In genomic region chr3:69948246-69948862, GRCh38 we compare ENCODE assay signal across 8 cellular contexts. TPM values are rescaled to one million over a fixed set of nuclear protein-coding genes. Genes with fewer than 3 reads are reported as not detected.
DNase-seq lines count a peak whose midpoint lies in the region; ATAC-seq and TF ChIP-seq lines count a peak whose summit lies in the region.

No MANE protein-coding gene starts in this region.

- no peak for ATAC-seq in stimulated activated effector memory CD8-positive, alpha-beta T cell treated with anti-CD3 and anti-CD28 coated beads, Interleukin-12 subunit alpha, Interleukin-12 subunit beta, amount 100 ng/mL, for 72 hours

- TF ChIP-seq CTCF in neural crest cell (conservative IDR thresholded peaks at IDR 0.05) (peak; percentile 86), GM13976 (IDR thresholded peaks at IDR 0.05; ENCODE audit: borderline replicate concordance, control extremely low read depth, extremely low read depth, insufficient read depth, missing control alignments) (no peak)

- DNase-seq in NCI-H2081 (lab: John Stamatoyannopoulos, UW) (peak; percentile 32 to 40), NCI-H2081 treated with DMSO at 0.1 percent for 48 hours (lab: John Stamatoyannopoulos, UW) (no peak), NCI-H2029 treated with DMSO at 0.1 percent for 48 hours (lab: John Stamatoyannopoulos, UW) (peak; percentile 6), dermis blood vessel endothelial cell (peak; percentile 69), neural crest cell (ENCODE audit: low read depth, low spot score) (no peak), GM13976 (ENCODE audit: low spot score) (no peak), cerebellum (ENCODE audit: low spot score) (no peak)
- DNase-seq in stimulated activated effector memory CD8-positive, alpha-beta T cell treated with anti-CD3 and anti-CD28 coated beads, Interleukin-12 subunit alpha, Interleukin-12 subunit beta, amount 100 ng/mL, for 72 hours (ENCODE audit: low spot score in 2 of 2): no peak

- H3K9me3 Mint-ChIP-seq in neural crest cell: no peaks in the 10 kb centered on the region
- H3K9me3 Mint-ChIP-seq in stimulated activated effector memory CD8-positive, alpha-beta T cell treated with anti-CD3 and anti-CD28 coated beads, Interleukin-12 subunit alpha, Interleukin-12 subunit beta, amount 100 ng/mL, for 72 hours: no peaks in the 10 kb centered on the region

- H3K27me3 Mint-ChIP-seq in neural crest cell (ENCODE audit: low read depth): peaks cover 12% of the 10 kb centered on the region

- no peak overlapping the region for H3K27ac Mint-ChIP-seq in neural crest cell (ENCODE audit: unreplicated experiment)
- no peak overlapping the region for H3K27ac Mint-ChIP-seq in stimulated activated effector memory CD8-positive, alpha-beta T cell treated with anti-CD3 and anti-CD28 coated beads, Interleukin-12 subunit alpha, Interleukin-12 subunit beta, amount 100 ng/mL, for 72 hours

- no peaks in the 10 kb centered on the region for H3K36me3 Mint-ChIP-seq in neural crest cell (ENCODE audit: low read depth)
- no peaks in the 10 kb centered on the region for H3K36me3 Mint-ChIP-seq in stimulated activated effector memory CD8-positive, alpha-beta T cell treated with anti-CD3 and anti-CD28 coated beads, Interleukin-12 subunit alpha, Interleukin-12 subunit beta, amount 100 ng/mL, for 72 hours

- in situ Hi-C loops in GM13976 (cut with MboI; ENCODE audit: low sequenced_read_pairs, unreplicated experiment): no loop called here

- H3K4me3 Mint-ChIP-seq in neural crest cell: no peak overlapping the region
- H3K4me3 Mint-ChIP-seq in stimulated activated effector memory CD8-positive, alpha-beta T cell treated with anti-CD3 and anti-CD28 coated beads, Interleukin-12 subunit alpha, Interleukin-12 subunit beta, amount 100 ng/mL, for 72 hours: no peak overlapping the region

- peaks cover 16% of the 10 kb centered on the region for H3K4me1 Mint-ChIP-seq in neural crest cell
- H3K4me1 Mint-ChIP-seq in stimulated activated effector memory CD8-positive, alpha-beta T cell treated with anti-CD3 and anti-CD28 coated beads, Interleukin-12 subunit alpha, Interleukin-12 subunit beta, amount 100 ng/mL, for 72 hours: no peaks in the 10 kb centered on the region

RNA-seq across cellular contexts. Expression of gene SAMMSON, which starts 51.2 kb away (rescaled TPM):
- not detected in 2 replicates for total RNA-seq in dermis blood vessel endothelial cell
- not detected in 2 replicates for total RNA-seq in neural crest cell
- not detected for total RNA-seq in cerebellum

Comparison
In these comparisons a context has a peak if more than half of its experiments do, and no peak if none do; other contexts are left out.
1. DNase-seq: peak in NCI-H2081 (2 of 2), NCI-H2029 treated with DMSO at 0.1 percent for 48 hours (single experiment) and dermis blood vessel endothelial cell (single experiment); none in NCI-H2081 treated with DMSO at 0.1 percent for 48 hours (single experiment), neural crest cell (single experiment), GM13976 (single experiment), cerebellum (single experiment) and stimulated activated effector memory CD8-positive, alpha-beta T cell treated with anti-CD3 and anti-CD28 coated beads, Interleukin-12 subunit alpha, Interleukin-12 subunit beta, amount 100 ng/mL, for 72 hours (0 of 2).